In genomic region chr2:235740821-235741220, GRCh38 we compare ENCODE assay signal across 10 cellular contexts.
DNase-seq lines count a peak whose midpoint lies in the region; ATAC-seq and TF ChIP-seq lines count a peak whose summit lies in the region.
"Had no signal": no experiment of that assay in that cellular context is flagged by ENCODE, and none has a peak within 500 bp of the region (broad histone marks: within the 10 kb centered on the region; RNA-seq: fewer than 3 reads in every experiment).

No MANE protein-coding gene starts in this region.

- H3K27me3 Mint-ChIP-seq in activated naive CD4-positive, alpha-beta T cell treated with anti-CD3 and anti-CD28 coated beads, Interleukin-2, amount 10 ng/mL, durations not matched to agents 7 days and 5 days = no peaks in the 10 kb centered on the region

- H3K27me3 ChIP-seq in thyroid gland = no peaks in the 10 kb centered on the region
- H3K27me3 ChIP-seq: SJSA1 had no signal

- no peaks in the 10 kb centered on the region for H3K9me3 ChIP-seq in thyroid gland
- H3K9me3 ChIP-seq: SJSA1 had no signal

- no peak for TF ChIP-seq POLR2A in thyroid gland (IDR thresholded peaks at IDR 0.05)

- intact Hi-C loops in thyroid gland (cut with DNase I) = loop anchor here (10.0 kb wide), 1 partner anchor 606 kb away; no protein-coding TSS in a partner anchor

- peak; percentile 56 for DNase-seq in 8988T
- DNase-seq in NCI-H82 treated with DMSO at 0.1 percent for 48 hours (lab: John Stamatoyannopoulos, UW; ENCODE audit: unreplicated experiment) = peak; percentile 5
- no peak for DNase-seq in fibroblast of mammary gland (ENCODE audit: low read depth)
- no peak for DNase-seq in thyroid gland
- no peak for DNase-seq in activated naive CD4-positive, alpha-beta T cell treated with anti-CD3 and anti-CD28 coated beads, Interleukin-2, amount 10 ng/mL, durations not matched to agents 7 days and 5 days
- DNase-seq in stimulated activated CD4-positive, alpha-beta T cell treated with anti-CD3 and anti-CD28 coated beads, Interleukin-2, amount 100 ng/mL, for 24 hours = no peak
- DNase-seq: left ventricle myocardium superior had no signal

- ATAC-seq in HG03432 (IDR thresholded peaks at IDR 0.05; ENCODE audit: unreplicated experiment) = no peak
- ATAC-seq: left ventricle myocardium superior had no signal

- 73 to 81% methylated on average over 9 of the region's 9 CpGs for WGBS in thyroid gland, 2 donors

- no peak overlapping the region for H3K4me3 Mint-ChIP-seq in activated naive CD4-positive, alpha-beta T cell treated with anti-CD3 and anti-CD28 coated beads, Interleukin-2, amount 10 ng/mL, durations not matched to agents 7 days and 5 days

- no peaks in the 10 kb centered on the region for H3K36me3 ChIP-seq in thyroid gland

- no peak overlapping the region for H3K4me3 ChIP-seq in fibroblast of mammary gland (ENCODE audit: control insufficient read depth, low read depth, low read length)
- no peak overlapping the region for H3K4me3 ChIP-seq in thyroid gland (replicated peaks in 1 of 3)
- H3K4me3 ChIP-seq: SJSA1 had no signal

- no peak overlapping the region for H3K27ac Mint-ChIP-seq in activated naive CD4-positive, alpha-beta T cell treated with anti-CD3 and anti-CD28 coated beads, Interleukin-2, amount 10 ng/mL, durations not matched to agents 7 days and 5 days

- no peak overlapping the region for H3K27ac ChIP-seq in thyroid gland
- H3K27ac ChIP-seq: SJSA1 had no signal

- no peaks in the 10 kb centered on the region for H3K4me1 Mint-ChIP-seq in activated naive CD4-positive, alpha-beta T cell treated with anti-CD3 and anti-CD28 coated beads, Interleukin-2, amount 10 ng/mL, durations not matched to agents 7 days and 5 days

- CTCF ChIA-PET in activated naive CD4-positive, alpha-beta T cell treated with anti-CD3 and anti-CD28 coated beads, Interleukin-2, amount 10 ng/mL, durations not matched to agents 7 days and 5 days (lab: Charles Lee) = no interaction called here

- peak; percentile 48 for TF ChIP-seq CTCF in GM12874 (IDR thresholded peaks at IDR 0.05; ENCODE audit: insufficient read depth, low read depth, low read length)
- TF ChIP-seq CTCF in fibroblast of mammary gland (conservative IDR thresholded peaks at IDR 0.05; ENCODE audit: control insufficient read depth, insufficient read depth, low read depth, low read length) = peak; percentile 29
- TF ChIP-seq CTCF in thyroid gland (IDR thresholded peaks at IDR 0.05) = no peak

- no peaks in the 10 kb centered on the region for H3K9me3 Mint-ChIP-seq in activated naive CD4-positive, alpha-beta T cell treated with anti-CD3 and anti-CD28 coated beads, Interleukin-2, amount 10 ng/mL, durations not matched to agents 7 days and 5 days

- no peaks in the 10 kb centered on the region for H3K36me3 Mint-ChIP-seq in activated naive CD4-positive, alpha-beta T cell treated with anti-CD3 and anti-CD28 coated beads, Interleukin-2, amount 10 ng/mL, durations not matched to agents 7 days and 5 days

- no peaks in the 10 kb centered on the region for H3K4me1 ChIP-seq in thyroid gland

Comparison
In these comparisons a context has a peak if more than half of its experiments do, and no peak if none do; other contexts are left out.
1. DNase-seq: peak in 8988T (single experiment) and NCI-H82 treated with DMSO at 0.1 percent for 48 hours (single experiment); none in fibroblast of mammary gland (single experiment), thyroid gland (0 of 2), activated naive CD4-positive, alpha-beta T cell treated with anti-CD3 and anti-CD28 coated beads, Interleukin-2, amount 10 ng/mL, durations not matched to agents 7 days and 5 days (single experiment) and stimulated activated CD4-positive, alpha-beta T cell treated with anti-CD3 and anti-CD28 coated beads, Interleukin-2, amount 100 ng/mL, for 24 hours (0 of 2).
2. CTCF ChIP-seq: peak in GM12874 (single experiment) and fibroblast of mammary gland (single experiment); none in thyroid gland (0 of 6).